10 cellular contexts compared by ENCODE assay signal in the genomic region with DNA sequence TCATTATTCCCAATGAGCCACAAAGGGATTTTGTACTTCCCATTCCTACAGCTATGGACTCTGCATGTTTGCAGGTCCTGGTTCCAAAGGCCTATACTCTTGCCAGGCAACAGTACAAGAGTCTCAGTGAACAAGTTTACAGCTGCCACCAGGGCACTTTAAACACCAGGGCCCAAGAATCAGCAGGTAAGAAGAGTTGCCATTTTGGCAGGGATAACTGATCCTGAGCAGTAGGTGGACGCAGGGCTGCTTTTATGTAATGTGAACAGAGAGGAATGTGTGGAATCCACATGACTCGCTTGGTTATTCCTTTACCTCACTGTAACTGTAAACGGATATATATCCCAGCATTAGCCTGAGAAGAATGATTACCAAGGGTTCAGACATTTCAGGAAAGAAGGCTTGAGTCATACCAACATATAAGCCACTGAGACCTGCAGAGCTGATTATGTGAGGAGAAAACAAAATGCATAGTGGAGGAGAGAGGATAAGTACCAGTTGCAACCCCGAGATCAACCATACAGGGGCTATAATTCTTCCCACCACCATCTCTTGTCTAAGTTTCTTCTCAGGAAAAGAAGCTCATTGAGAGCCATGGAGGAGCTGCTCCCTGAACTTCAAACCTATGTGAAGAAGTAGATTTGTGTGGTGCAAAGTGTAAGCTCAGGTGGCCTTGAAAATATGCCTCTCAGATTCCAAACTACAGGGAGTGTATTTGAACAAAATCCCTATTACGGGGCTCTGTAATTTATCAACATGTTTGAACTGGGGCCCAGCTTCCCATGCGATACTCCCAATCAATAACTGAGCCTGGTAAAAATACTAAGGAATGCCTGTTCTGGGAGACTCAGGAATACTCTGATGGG. TPM values are rescaled to one million over a fixed set of nuclear protein-coding genes. Genes with fewer than 3 reads are reported as not detected.
DNase-seq lines count a peak whose midpoint lies in the region; ATAC-seq and TF ChIP-seq lines count a peak whose summit lies in the region.
"Had no signal": no experiment of that assay in that cellular context is flagged by ENCODE, and none has a peak within 500 bp of the region (broad histone marks: within the 10 kb centered on the region; RNA-seq: fewer than 3 reads in every experiment).

No MANE protein-coding gene starts in this region.

- H3K27me3 ChIP-seq in Caco-2 (replicated peaks; ENCODE audit: control insufficient read depth, insufficient read depth, low read length) = no peaks in the 10 kb centered on the region

- TF ChIP-seq CTCF in Caco-2 (IDR thresholded peaks at IDR 0.05; ENCODE audit: insufficient read depth in 1 of 2, low read depth in 1 of 2, low read length in 1 of 2, severe bottlenecking in 1 of 2, unreplicated experiment in 1 of 2) (no peak), mesothelial cell of epicardium (IDR thresholded peaks at IDR 0.05; ENCODE audit: unreplicated experiment) (no peak)

- H3K4me3 Mint-ChIP-seq in Caco-2 (ENCODE audit: unreplicated experiment) (no peak overlapping the region), mesothelial cell of epicardium (no peak overlapping the region)

- ATAC-seq in HG03342 (IDR thresholded peaks at IDR 0.05; ENCODE audit: unreplicated experiment) = no peak

- H3K27ac Mint-ChIP-seq in Caco-2 (ENCODE audit: unreplicated experiment) = peak overlapping the region; percentile 87
- peak overlapping the region; percentile 91 for H3K27ac Mint-ChIP-seq in mesothelial cell of epicardium

- H3K4me3 ChIP-seq in Caco-2 (ENCODE audit: low read depth, low read length) = no peak overlapping the region

- BruUV-seq in Caco-2 (replicated peaks; lab: Mats Ljungman, UMichigan) = no TSS peak

- CTCF ChIA-PET in Caco-2 (lab: Charles Lee) = interaction anchor here (2.3 kb wide), 1 partner anchor 21 kb away, joined by 8 read pairs; no protein-coding TSS in a partner anchor

- H3K27me3 Mint-ChIP-seq in Caco-2 (ENCODE audit: insufficient read depth, unreplicated experiment) (no peaks in the 10 kb centered on the region), mesothelial cell of epicardium (ENCODE audit: low read depth) (no peaks in the 10 kb centered on the region)

- H3K4me1 Mint-ChIP-seq in Caco-2 (ENCODE audit: low read depth, unreplicated experiment) (peaks cover 32% of the 10 kb centered on the region), mesothelial cell of epicardium (peaks cover 41% of the 10 kb centered on the region)

- peaks cover 44% of the 10 kb centered on the region for H3K4me1 ChIP-seq in Caco-2

- H3K9me3 Mint-ChIP-seq in Caco-2 (ENCODE audit: unreplicated experiment) = no peaks in the 10 kb centered on the region
- no peaks in the 10 kb centered on the region for H3K9me3 Mint-ChIP-seq in mesothelial cell of epicardium

- H3K36me3 Mint-ChIP-seq in Caco-2 (ENCODE audit: insufficient read depth, unreplicated experiment) (no peaks in the 10 kb centered on the region), mesothelial cell of epicardium (peaks cover 1% of the 10 kb centered on the region)

- POLR2A ChIA-PET in Caco-2 (lab: Charles Lee) = interaction anchor here (0.5 to 0.9 kb wide), 2 partner anchors 25 to 186 kb away, joined by 3 to 4 read pairs; partner anchors contain the start of gene FNIP1

- intact Hi-C loops in Caco-2 (cut with micrococcal nuclease; ENCODE audit: unreplicated experiment) = loop anchor here (1.0 kb wide), 1 partner anchor 25 kb away; the partner anchor contains the start of gene RAPGEF6

- no peaks in the 10 kb centered on the region for H3K9me3 ChIP-seq in Caco-2

- DNase-seq in Caco-2 (peak; percentile 47 to 54), M059J (ENCODE audit: low read depth) (peak; percentile 79), dedifferentiated amniotic fluid mesenchymal stem cell (ENCODE audit: extremely low spot score) (peak; percentile 47), mesothelial cell of epicardium (ENCODE audit: low spot score in 2 of 2, unreplicated experiment in 2 of 2) (no peak), DMS79 (lab: John Stamatoyannopoulos, UW) (no peak), NAMALWA (ENCODE audit: low spot score) (no peak)
- DNase-seq in stimulated activated CD4-positive, alpha-beta T cell treated with anti-CD3 and anti-CD28 coated beads, Interleukin-2, amount 100 ng/mL, for 48 hours = no peak
- DNase-seq: activated naive CD4-positive, alpha-beta T cell; NCI-H524 treated with DMSO at 0.1 percent for 48 hours had no signal

- H3K36me3 ChIP-seq in Caco-2 (ENCODE audit: control insufficient read depth, insufficient read depth, low read length) = no peaks in the 10 kb centered on the region

RNA-seq across cellular contexts. Expression of gene RAPGEF6, which starts 24.6 kb away (rescaled TPM):
- total RNA-seq in Caco-2 (2022) (17.4 and 22.4 TPM in 2 replicates), mesothelial cell of epicardium (26.7 to 29.7 TPM (median 29.0 TPM) in 3 replicates)
- 5.3 and 8.6 TPM in 2 replicates for total RNA-seq in M059J (2014; rRNA removed; shearing (Covaris generic))

Comparison
In these comparisons a context has a peak if more than half of its experiments do, and no peak if none do; other contexts are left out.
1. DNase-seq: peak in Caco-2 (2 of 2), M059J (single experiment) and dedifferentiated amniotic fluid mesenchymal stem cell (single experiment); none in mesothelial cell of epicardium (0 of 2), DMS79 (single experiment), NAMALWA (single experiment) and stimulated activated CD4-positive, alpha-beta T cell treated with anti-CD3 and anti-CD28 coated beads, Interleukin-2, amount 100 ng/mL, for 48 hours (0 of 2).